ENCODE assay signal across 1 cellular context in the genomic region with DNA sequence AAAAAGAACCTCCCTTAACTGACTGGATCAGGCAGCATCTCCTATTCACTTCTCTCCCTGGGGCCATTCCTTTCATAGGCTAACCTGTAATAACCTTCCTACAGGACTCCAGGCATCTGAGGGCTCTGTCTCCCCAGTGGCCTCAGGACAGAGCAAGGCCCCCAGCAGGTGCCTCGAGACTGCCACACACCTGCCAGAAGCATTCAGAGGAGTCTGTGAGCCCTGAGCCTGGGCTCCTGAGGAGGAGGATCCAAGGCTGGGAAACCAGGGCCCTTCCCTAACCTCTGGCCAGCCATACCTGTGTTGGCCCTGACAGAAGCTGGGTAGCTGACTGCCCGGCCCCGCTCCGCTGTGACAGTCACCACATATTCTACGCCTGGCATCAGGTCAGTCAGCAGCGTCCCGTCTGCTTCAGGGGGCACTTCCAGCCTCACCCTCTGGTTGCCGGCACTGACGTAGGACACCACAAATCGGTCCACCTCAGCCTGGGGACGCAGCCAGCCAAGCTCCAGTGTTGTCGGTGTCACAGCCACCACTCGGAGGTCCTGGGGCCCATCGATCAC.
TF ChIP-seq lines count a peak whose summit lies in the region.

No MANE protein-coding gene starts in this region.

TF ChIP-seq in HCT116, 20 proteins besides CTCF, POLR2A, EP300 and RAD21:
- TF ChIP-seq ELF1 (IDR thresholded peaks at IDR 0.05; ENCODE audit: borderline replicate concordance, low read depth) (no peak), ZNF274 (IDR thresholded peaks at IDR 0.05; ENCODE audit: low read depth, low read length) (no peak), YY1 (IDR thresholded peaks at IDR 0.05; ENCODE audit: extremely low read depth, insufficient replicate concordance, low read depth, low read length) (no peak), CEBPB (IDR thresholded peaks at IDR 0.05; ENCODE audit: low read depth) (no peak)
- TF ChIP-seq, protein P1, sequence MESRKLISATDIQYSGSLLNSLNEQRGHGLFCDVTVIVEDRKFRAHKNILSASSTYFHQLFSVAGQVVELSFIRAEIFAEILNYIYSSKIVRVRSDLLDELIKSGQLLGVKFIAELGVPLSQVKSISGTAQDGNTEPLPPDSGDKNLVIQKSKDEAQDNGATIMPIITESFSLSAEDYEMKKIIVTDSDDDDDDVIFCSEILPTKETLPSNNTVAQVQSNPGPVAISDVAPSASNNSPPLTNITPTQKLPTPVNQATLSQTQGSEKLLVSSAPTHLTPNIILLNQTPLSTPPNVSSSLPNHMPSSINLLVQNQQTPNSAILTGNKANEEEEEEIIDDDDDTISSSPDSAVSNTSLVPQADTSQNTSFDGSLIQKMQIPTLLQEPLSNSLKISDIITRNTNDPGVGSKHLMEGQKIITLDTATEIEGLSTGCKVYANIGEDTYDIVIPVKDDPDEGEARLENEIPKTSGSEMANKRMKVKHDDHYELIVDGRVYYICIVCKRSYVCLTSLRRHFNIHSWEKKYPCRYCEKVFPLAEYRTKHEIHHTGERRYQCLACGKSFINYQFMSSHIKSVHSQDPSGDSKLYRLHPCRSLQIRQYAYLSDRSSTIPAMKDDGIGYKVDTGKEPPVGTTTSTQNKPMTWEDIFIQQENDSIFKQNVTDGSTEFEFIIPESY (IDR thresholded peaks at IDR 0.05; ENCODE audit: extremely low read depth, insufficient replicate concordance, low read length), result no peak
- TF ChIP-seq, protein P2, sequence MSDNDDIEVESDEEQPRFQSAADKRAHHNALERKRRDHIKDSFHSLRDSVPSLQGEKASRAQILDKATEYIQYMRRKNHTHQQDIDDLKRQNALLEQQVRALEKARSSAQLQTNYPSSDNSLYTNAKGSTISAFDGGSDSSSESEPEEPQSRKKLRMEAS (IDR thresholded peaks at IDR 0.05), result no peak
